Comparison of ENCODE assay signal across 1 cellular context in the genomic region with DNA sequence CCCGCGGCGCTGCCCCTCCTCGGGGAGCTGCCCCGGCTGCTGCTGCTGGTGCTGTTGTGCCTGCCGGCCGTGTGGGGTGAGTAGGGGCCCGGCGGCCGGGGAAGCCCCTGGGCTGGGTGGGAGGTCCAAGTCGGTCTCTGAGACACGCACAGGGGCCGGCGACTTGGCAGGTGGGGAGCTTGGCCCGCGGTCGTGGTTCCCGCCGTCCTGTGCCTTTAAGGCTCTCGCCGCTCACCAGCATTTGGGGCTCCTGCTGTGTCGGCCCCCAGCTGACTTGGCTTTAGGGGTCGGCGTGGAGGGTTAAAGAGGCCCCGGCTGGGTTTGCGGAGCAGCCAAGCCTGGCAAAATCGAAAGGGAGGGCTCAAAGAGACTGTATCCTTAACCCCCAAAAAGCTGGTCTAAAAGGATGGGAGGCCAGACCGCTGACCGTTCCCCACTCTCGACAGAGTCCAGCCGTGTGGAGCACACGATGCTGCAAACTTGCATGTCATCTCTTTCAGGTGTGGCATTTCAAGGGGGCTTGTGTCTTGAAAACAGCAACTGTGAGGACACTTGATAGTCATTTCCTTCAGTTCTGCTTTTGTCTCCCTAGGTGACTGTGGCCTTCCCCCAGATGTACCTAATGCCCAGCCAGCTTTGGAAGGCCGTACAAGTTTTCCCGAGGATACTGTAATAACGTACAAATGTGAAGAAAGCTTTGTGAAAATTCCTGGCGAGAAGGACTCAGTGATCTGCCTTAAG.
TF ChIP-seq lines count a peak whose summit lies in the region.

No MANE protein-coding gene starts in this region.

TF ChIP-seq in K562, 482 proteins besides CTCF, POLR2A, EP300 and RAD21 (continued from another document and continues in another):
- TF ChIP-seq, protein P1, sequence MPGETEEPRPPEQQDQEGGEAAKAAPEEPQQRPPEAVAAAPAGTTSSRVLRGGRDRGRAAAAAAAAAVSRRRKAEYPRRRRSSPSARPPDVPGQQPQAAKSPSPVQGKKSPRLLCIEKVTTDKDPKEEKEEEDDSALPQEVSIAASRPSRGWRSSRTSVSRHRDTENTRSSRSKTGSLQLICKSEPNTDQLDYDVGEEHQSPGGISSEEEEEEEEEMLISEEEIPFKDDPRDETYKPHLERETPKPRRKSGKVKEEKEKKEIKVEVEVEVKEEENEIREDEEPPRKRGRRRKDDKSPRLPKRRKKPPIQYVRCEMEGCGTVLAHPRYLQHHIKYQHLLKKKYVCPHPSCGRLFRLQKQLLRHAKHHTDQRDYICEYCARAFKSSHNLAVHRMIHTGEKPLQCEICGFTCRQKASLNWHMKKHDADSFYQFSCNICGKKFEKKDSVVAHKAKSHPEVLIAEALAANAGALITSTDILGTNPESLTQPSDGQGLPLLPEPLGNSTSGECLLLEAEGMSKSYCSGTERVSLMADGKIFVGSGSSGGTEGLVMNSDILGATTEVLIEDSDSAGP (CRISPR knock-in tag; IDR thresholded peaks at IDR 0.05), result peak; percentile 79
- TF ChIP-seq ZNF436 (CRISPR knock-in tag; IDR thresholded peaks at IDR 0.05), result no peak; the same call in 1 of the 2 replicates
- TF ChIP-seq, protein P2, sequence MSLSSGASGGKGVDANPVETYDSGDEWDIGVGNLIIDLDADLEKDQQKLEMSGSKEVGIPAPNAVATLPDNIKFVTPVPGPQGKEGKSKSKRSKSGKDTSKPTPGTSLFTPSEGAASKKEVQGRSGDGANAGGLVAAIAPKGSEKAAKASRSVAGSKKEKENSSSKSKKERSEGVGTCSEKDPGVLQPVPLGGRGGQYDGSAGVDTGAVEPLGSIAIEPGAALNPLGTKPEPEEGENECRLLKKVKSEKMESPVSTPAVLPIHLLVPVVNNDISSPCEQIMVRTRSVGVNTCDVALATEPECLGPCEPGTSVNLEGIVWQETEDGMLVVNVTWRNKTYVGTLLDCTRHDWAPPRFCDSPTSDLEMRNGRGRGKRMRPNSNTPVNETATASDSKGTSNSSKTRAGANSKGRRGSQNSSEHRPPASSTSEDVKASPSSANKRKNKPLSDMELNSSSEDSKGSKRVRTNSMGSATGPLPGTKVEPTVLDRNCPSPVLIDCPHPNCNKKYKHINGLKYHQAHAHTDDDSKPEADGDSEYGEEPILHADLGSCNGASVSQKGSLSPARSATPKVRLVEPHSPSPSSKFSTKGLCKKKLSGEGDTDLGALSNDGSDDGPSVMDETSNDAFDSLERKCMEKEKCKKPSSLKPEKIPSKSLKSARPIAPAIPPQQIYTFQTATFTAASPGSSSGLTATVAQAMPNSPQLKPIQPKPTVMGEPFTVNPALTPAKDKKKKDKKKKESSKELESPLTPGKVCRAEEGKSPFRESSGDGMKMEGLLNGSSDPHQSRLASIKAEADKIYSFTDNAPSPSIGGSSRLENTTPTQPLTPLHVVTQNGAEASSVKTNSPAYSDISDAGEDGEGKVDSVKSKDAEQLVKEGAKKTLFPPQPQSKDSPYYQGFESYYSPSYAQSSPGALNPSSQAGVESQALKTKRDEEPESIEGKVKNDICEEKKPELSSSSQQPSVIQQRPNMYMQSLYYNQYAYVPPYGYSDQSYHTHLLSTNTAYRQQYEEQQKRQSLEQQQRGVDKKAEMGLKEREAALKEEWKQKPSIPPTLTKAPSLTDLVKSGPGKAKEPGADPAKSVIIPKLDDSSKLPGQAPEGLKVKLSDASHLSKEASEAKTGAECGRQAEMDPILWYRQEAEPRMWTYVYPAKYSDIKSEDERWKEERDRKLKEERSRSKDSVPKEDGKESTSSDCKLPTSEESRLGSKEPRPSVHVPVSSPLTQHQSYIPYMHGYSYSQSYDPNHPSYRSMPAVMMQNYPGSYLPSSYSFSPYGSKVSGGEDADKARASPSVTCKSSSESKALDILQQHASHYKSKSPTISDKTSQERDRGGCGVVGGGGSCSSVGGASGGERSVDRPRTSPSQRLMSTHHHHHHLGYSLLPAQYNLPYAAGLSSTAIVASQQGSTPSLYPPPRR (CRISPR knock-in tag; IDR thresholded peaks at IDR 0.05; ENCODE audit: borderline replicate concordance), result no peak
- no peak for TF ChIP-seq HMGN3 (IDR thresholded peaks at IDR 0.05; ENCODE audit: borderline replicate concordance, extremely low read depth, insufficient read length, low read depth, low read length)
- TF ChIP-seq SMARCB1 (IDR thresholded peaks at IDR 0.05; ENCODE audit: insufficient read length, low read depth), result no peak
- TF ChIP-seq, protein P3, sequence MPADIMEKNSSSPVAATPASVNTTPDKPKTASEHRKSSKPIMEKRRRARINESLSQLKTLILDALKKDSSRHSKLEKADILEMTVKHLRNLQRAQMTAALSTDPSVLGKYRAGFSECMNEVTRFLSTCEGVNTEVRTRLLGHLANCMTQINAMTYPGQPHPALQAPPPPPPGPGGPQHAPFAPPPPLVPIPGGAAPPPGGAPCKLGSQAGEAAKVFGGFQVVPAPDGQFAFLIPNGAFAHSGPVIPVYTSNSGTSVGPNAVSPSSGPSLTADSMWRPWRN (IDR thresholded peaks at IDR 0.05; ENCODE audit: low read depth), result no peak
- no peak for TF ChIP-seq ESRRB (CRISPR knock-in tag; IDR thresholded peaks at IDR 0.05; ENCODE audit: borderline replicate concordance)
- no peak for TF ChIP-seq CBX5 (IDR thresholded peaks at IDR 0.05; ENCODE audit: borderline replicate concordance, low read depth)
- no peak; the same call in 1 of the 2 replicates for TF ChIP-seq PML (IDR thresholded peaks at IDR 0.05; ENCODE audit: low read length)
- TF ChIP-seq TARDBP (IDR thresholded peaks at IDR 0.05), result no peak
- TF ChIP-seq EWSR1 (IDR thresholded peaks at IDR 0.05; ENCODE audit: borderline replicate concordance, low read depth, partially characterized antibody), result no peak
- TF ChIP-seq TEAD4 (IDR thresholded peaks at IDR 0.05; ENCODE audit: low read length), result no peak
- TF ChIP-seq TEAD4 (CRISPR knock-in tag; IDR thresholded peaks at IDR 0.05; ENCODE audit: borderline replicate concordance), result peak; percentile 59
- TF ChIP-seq YBX1 (IDR thresholded peaks at IDR 0.05), result no peak
- TF ChIP-seq NFRKB (IDR thresholded peaks at IDR 0.05; ENCODE audit: low read depth), result peak; percentile 52; the same call in 1 of the 2 replicates
- TF ChIP-seq HNRNPL (IDR thresholded peaks at IDR 0.05; ENCODE audit: low read depth, low read length), result peak; percentile 80; the same call in 1 of the 2 replicates
- TF ChIP-seq TAF7 (tag; IDR thresholded peaks at IDR 0.05), result no peak; the same call in 1 of the 2 replicates
- TF ChIP-seq MTA2 (IDR thresholded peaks at IDR 0.05; ENCODE audit: low read depth), result no peak
- TF ChIP-seq PRPF4 (IDR thresholded peaks at IDR 0.05; ENCODE audit: insufficient read depth, low read depth, low read length, poor library complexity, severe bottlenecking), result peak; percentile 77
- TF ChIP-seq ZNF445 (CRISPR knock-in tag; IDR thresholded peaks at IDR 0.05; ENCODE audit: low read depth), result no peak
- TF ChIP-seq SLC30A9 (CRISPR knock-in tag; IDR thresholded peaks at IDR 0.05), result no peak
- no peak for TF ChIP-seq SETDB1 (IDR thresholded peaks at IDR 0.05; ENCODE audit: low read length)
- TF ChIP-seq SREBF2 (CRISPR knock-in tag; IDR thresholded peaks at IDR 0.05), result no peak
- TF ChIP-seq, protein P4, sequence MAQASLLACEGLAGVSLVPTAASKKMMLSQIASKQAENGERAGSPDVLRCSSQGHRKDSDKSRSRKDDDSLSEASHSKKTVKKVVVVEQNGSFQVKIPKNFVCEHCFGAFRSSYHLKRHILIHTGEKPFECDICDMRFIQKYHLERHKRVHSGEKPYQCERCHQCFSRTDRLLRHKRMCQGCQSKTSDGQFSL (CRISPR knock-in tag; IDR thresholded peaks at IDR 0.05), result no peak; the same call in 1 of the 2 replicates
- TF ChIP-seq, protein P4 (tag; IDR thresholded peaks at IDR 0.05), result no peak
- TF ChIP-seq, protein P5, sequence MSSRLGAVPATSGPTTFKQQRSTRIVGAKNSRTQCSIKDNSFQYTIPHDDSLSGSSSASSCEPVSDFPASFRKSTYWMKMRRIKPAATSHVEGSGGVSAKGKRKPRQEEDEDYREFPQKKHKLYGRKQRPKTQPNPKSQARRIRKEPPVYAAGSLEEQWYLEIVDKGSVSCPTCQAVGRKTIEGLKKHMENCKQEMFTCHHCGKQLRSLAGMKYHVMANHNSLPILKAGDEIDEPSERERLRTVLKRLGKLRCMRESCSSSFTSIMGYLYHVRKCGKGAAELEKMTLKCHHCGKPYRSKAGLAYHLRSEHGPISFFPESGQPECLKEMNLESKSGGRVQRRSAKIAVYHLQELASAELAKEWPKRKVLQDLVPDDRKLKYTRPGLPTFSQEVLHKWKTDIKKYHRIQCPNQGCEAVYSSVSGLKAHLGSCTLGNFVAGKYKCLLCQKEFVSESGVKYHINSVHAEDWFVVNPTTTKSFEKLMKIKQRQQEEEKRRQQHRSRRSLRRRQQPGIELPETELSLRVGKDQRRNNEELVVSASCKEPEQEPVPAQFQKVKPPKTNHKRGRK (tag; IDR thresholded peaks at IDR 0.05), result no peak
- TF ChIP-seq ZBTB8A (IDR thresholded peaks at IDR 0.05; ENCODE audit: partially characterized antibody), result no peak
- TF ChIP-seq YY1 (IDR thresholded peaks at IDR 0.05; ENCODE audit: borderline replicate concordance in 1 of 3, control insufficient read depth in 1 of 3, extremely low read depth in 1 of 3, insufficient read depth in 3 of 3, insufficient read length in 1 of 3, insufficient replicate concordance in 2 of 3, low read depth in 1 of 3, low read length in 2 of 3), result no peak
- no peak for TF ChIP-seq CBFA2T2 (conservative IDR thresholded peaks at IDR 0.05)
- TF ChIP-seq U2AF2 (optimal IDR thresholded peaks at IDR 0.05; ENCODE audit: low read depth, low read length), result no peak
- TF ChIP-seq, protein P6, sequence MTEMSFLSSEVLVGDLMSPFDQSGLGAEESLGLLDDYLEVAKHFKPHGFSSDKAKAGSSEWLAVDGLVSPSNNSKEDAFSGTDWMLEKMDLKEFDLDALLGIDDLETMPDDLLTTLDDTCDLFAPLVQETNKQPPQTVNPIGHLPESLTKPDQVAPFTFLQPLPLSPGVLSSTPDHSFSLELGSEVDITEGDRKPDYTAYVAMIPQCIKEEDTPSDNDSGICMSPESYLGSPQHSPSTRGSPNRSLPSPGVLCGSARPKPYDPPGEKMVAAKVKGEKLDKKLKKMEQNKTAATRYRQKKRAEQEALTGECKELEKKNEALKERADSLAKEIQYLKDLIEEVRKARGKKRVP (CRISPR knock-in tag; IDR thresholded peaks at IDR 0.05), result no peak
- no peak for TF ChIP-seq ETS2 (tag; IDR thresholded peaks at IDR 0.05; ENCODE audit: borderline replicate concordance, poor library complexity, severe bottlenecking)
- TF ChIP-seq, protein P7, sequence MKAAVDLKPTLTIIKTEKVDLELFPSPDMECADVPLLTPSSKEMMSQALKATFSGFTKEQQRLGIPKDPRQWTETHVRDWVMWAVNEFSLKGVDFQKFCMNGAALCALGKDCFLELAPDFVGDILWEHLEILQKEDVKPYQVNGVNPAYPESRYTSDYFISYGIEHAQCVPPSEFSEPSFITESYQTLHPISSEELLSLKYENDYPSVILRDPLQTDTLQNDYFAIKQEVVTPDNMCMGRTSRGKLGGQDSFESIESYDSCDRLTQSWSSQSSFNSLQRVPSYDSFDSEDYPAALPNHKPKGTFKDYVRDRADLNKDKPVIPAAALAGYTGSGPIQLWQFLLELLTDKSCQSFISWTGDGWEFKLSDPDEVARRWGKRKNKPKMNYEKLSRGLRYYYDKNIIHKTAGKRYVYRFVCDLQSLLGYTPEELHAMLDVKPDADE (conservative IDR thresholded peaks at IDR 0.05; ENCODE audit: control insufficient read depth, low read depth, low read length), result no peak
- TF ChIP-seq ZNF134 (CRISPR knock-in tag; conservative IDR thresholded peaks at IDR 0.05), result no peak
- TF ChIP-seq KLF6 (CRISPR knock-in tag; IDR thresholded peaks at IDR 0.05; ENCODE audit: borderline replicate concordance), result no peak
- no peak; the same call in 1 of the 2 replicates for TF ChIP-seq ZNF586 (CRISPR knock-in tag; conservative IDR thresholded peaks at IDR 0.05)
- TF ChIP-seq, protein P8, sequence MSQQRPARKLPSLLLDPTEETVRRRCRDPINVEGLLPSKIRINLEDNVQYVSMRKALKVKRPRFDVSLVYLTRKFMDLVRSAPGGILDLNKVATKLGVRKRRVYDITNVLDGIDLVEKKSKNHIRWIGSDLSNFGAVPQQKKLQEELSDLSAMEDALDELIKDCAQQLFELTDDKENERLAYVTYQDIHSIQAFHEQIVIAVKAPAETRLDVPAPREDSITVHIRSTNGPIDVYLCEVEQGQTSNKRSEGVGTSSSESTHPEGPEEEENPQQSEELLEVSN (IDR thresholded peaks at IDR 0.05; ENCODE audit: borderline replicate concordance in 1 of 2, extremely low read depth in 1 of 2, insufficient read depth in 1 of 2, insufficient read length in 1 of 2, low read depth in 1 of 2, low read length in 1 of 2, poor library complexity in 1 of 2, severe bottlenecking in 1 of 2), result no peak
- TF ChIP-seq, protein P9, sequence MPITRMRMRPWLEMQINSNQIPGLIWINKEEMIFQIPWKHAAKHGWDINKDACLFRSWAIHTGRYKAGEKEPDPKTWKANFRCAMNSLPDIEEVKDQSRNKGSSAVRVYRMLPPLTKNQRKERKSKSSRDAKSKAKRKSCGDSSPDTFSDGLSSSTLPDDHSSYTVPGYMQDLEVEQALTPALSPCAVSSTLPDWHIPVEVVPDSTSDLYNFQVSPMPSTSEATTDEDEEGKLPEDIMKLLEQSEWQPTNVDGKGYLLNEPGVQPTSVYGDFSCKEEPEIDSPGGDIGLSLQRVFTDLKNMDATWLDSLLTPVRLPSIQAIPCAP (CRISPR knock-in tag; IDR thresholded peaks at IDR 0.05; ENCODE audit: borderline replicate concordance), result peak; percentile 78; the same call in 1 of the 2 replicates
- TF ChIP-seq, protein P10, sequence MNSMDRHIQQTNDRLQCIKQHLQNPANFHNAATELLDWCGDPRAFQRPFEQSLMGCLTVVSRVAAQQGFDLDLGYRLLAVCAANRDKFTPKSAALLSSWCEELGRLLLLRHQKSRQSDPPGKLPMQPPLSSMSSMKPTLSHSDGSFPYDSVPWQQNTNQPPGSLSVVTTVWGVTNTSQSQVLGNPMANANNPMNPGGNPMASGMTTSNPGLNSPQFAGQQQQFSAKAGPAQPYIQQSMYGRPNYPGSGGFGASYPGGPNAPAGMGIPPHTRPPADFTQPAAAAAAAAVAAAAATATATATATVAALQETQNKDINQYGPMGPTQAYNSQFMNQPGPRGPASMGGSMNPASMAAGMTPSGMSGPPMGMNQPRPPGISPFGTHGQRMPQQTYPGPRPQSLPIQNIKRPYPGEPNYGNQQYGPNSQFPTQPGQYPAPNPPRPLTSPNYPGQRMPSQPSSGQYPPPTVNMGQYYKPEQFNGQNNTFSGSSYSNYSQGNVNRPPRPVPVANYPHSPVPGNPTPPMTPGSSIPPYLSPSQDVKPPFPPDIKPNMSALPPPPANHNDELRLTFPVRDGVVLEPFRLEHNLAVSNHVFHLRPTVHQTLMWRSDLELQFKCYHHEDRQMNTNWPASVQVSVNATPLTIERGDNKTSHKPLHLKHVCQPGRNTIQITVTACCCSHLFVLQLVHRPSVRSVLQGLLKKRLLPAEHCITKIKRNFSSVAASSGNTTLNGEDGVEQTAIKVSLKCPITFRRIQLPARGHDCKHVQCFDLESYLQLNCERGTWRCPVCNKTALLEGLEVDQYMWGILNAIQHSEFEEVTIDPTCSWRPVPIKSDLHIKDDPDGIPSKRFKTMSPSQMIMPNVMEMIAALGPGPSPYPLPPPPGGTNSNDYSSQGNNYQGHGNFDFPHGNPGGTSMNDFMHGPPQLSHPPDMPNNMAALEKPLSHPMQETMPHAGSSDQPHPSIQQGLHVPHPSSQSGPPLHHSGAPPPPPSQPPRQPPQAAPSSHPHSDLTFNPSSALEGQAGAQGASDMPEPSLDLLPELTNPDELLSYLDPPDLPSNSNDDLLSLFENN (IDR thresholded peaks at IDR 0.05; ENCODE audit: low read depth in 2 of 2, low read length in 2 of 2), result no peak; a peak in 1 of 4 replicates
